ENCODE assay signal across 21 cellular contexts in genomic region chr3:100972293-100972692, GRCh38. TPM values are rescaled to one million over a fixed set of nuclear protein-coding genes. Genes with fewer than 3 reads are reported as not detected.
DNase-seq lines count a peak whose midpoint lies in the region; ATAC-seq and TF ChIP-seq lines count a peak whose summit lies in the region.
"Had no signal": no experiment of that assay in that cellular context is flagged by ENCODE, and none has a peak within 500 bp of the region (broad histone marks: within the 10 kb centered on the region; RNA-seq: fewer than 3 reads in every experiment).

No MANE protein-coding gene starts in this region.

- no peak overlapping the region for H3K4me3 Mint-ChIP-seq in osteocyte (ENCODE audit: unreplicated experiment)
- H3K4me3 Mint-ChIP-seq: IgD-negative memory B cell had no signal

- TF ChIP-seq CTCF in osteocyte (IDR thresholded peaks at IDR 0.05): no peak

- peaks cover 18% of the 10 kb centered on the region for H3F3A ChIP-seq in GM23248 (ENCODE audit: insufficient read depth)

- H3K27me3 Mint-ChIP-seq in osteocyte (ENCODE audit: unreplicated experiment): no peaks in the 10 kb centered on the region

- no peaks in the 10 kb centered on the region for H4K20me1 ChIP-seq in GM23248 (ENCODE audit: insufficient read depth)

- H3K4me1 ChIP-seq in ACC112 (ENCODE audit: control insufficient read depth, insufficient read depth, low read length, unreplicated experiment) (peaks cover 36% of the 10 kb centered on the region), GM23248 (ENCODE audit: insufficient read depth) (peaks cover 14% of the 10 kb centered on the region)

- no peak overlapping the region for H3K4me2 ChIP-seq in GM23248 (ENCODE audit: unreplicated experiment)

- H3K9ac ChIP-seq in GM23248: no peak overlapping the region

- H3K79me2 ChIP-seq in ACC112 (ENCODE audit: control insufficient read depth, insufficient read depth, low read length, unreplicated experiment) (no peaks in the 10 kb centered on the region), GM23248 (ENCODE audit: insufficient read depth) (no peaks in the 10 kb centered on the region)

- H3K27ac Mint-ChIP-seq in osteocyte (ENCODE audit: unreplicated experiment): peak overlapping the region; percentile 74
- H3K27ac Mint-ChIP-seq: IgD-negative memory B cell had no signal

- no peaks in the 10 kb centered on the region for H3K9me3 ChIP-seq in GM23248 (ENCODE audit: low read depth)
- H3K9me3 ChIP-seq: MG63 had no signal

- 30 to 34% methylated on average over 1 of the region's 1 CpG for WGBS in GM23248 (ENCODE audit: low coverage in 1 of 2, low lambda C conversion rate in 2 of 2, missing lambda C conversion rate in 2 of 2), 2 experiments

- H3K36me3 ChIP-seq in ACC112 (ENCODE audit: insufficient read depth, low read length) (no peaks in the 10 kb centered on the region), GM23248 (ENCODE audit: low read depth) (no peaks in the 10 kb centered on the region)
- H3K36me3 ChIP-seq: MG63 had no signal

- H3K9me2 ChIP-seq in GM23248 (ENCODE audit: insufficient read depth): no peaks in the 10 kb centered on the region

- ATAC-seq in stimulated activated naive CD8-positive, alpha-beta T cell treated with anti-CD3 and anti-CD28 coated beads, Interleukin-15, Interleukin-2, amounts not matched to agents 100 U/mL and 50 U/mL, for 24 hours: no peak
- no peak for ATAC-seq in HG03159 (IDR thresholded peaks at IDR 0.05; ENCODE audit: unreplicated experiment)
- ATAC-seq: HCT116 had no signal

- H3K36me3 Mint-ChIP-seq in osteocyte (ENCODE audit: unreplicated experiment): no peaks in the 10 kb centered on the region
- H3K36me3 Mint-ChIP-seq: IgD-negative memory B cell had no signal

- DNase-seq in GM23248 (no peak), NCI-H526 treated with DMSO at 0.1 percent for 48 hours (lab: John Stamatoyannopoulos, UW) (peak; percentile 11), osteocyte (ENCODE audit: extremely low spot score, unreplicated experiment) (no peak), NCI-H187 treated with DMSO at 0.1 percent for 48 hours (lab: John Stamatoyannopoulos, UW) (no peak)
- no peak for DNase-seq in stimulated activated naive CD8-positive, alpha-beta T cell treated with anti-CD3 and anti-CD28 coated beads, Interleukin-15, Interleukin-2, amounts not matched to agents 100 U/mL and 50 U/mL, for 24 hours
- DNase-seq: ACHN; GF-D8; GOT3; Karpas-422; MG63; NCI-H1048; NCI-H1694; NCI-H345; NCI-H524 treated with DMSO at 0.1 percent for 48 hours; NK-92 treated with Interleukin-12 subunit alpha and Interleukin-12 subunit beta, amount 100 ng/mL, for 24 hours; Right ventricle myocardium superior had no signal

- H3K4me1 Mint-ChIP-seq in osteocyte (ENCODE audit: unreplicated experiment): peaks cover 45% of the 10 kb centered on the region
- H3K4me1 Mint-ChIP-seq: IgD-negative memory B cell had no signal

- H3K9me3 Mint-ChIP-seq in osteocyte (ENCODE audit: unreplicated experiment): peaks cover 5% of the 10 kb centered on the region

- in situ Hi-C loops in GM23248 (cut with MboI): no loop called here

- no peak overlapping the region for H3K4me3 ChIP-seq in ACC112 (ENCODE audit: low read depth, low read length)
- no peak overlapping the region for H3K4me3 ChIP-seq in GM23248
- H3K4me3 ChIP-seq: MG63 had no signal

- no peak overlapping the region for H2AFZ ChIP-seq in ACC112 (ENCODE audit: low read length, unreplicated experiment)
- no peak overlapping the region for H2AFZ ChIP-seq in GM23248

- no peaks in the 10 kb centered on the region for H3K27me3 ChIP-seq in ACC112 (ENCODE audit: insufficient read depth, low read length)
- no peaks in the 10 kb centered on the region for H3K27me3 ChIP-seq in GM23248 (replicated peaks; ENCODE audit: insufficient read depth)
- H3K27me3 ChIP-seq: MG63 had no signal

- H3K27ac ChIP-seq in ACC112 (ENCODE audit: low read depth, low read length): peak overlapping the region; percentile 7; the same call in 1 of the 2 replicates
- H3K27ac ChIP-seq in GM23248: 0 out of 2 replicates have a peak overlapping the region, but pooled peaks have one; percentile 2
- H3K27ac ChIP-seq: C4-2B had no signal

RNA-seq across cellular contexts. Expression of gene ABI3BP, which starts 20.9 kb away (rescaled TPM):
- 6.8 and 16.8 TPM in 2 replicates for total RNA-seq in GM23248 (2014; rRNA removed; shearing (Covaris generic))
- polyA plus RNA-seq in GM23248 (2016; fragmentation: Nextera tagmentation; extraction: Ambion mirVana): 30.3 and 38.2 TPM in 2 replicates
- total RNA-seq in osteocyte: 157 and 175 TPM in 2 replicates
- polyA plus RNA-seq: IgD-negative memory B cell had no signal
